8 cellular contexts compared by ENCODE assay signal in the genomic region with DNA sequence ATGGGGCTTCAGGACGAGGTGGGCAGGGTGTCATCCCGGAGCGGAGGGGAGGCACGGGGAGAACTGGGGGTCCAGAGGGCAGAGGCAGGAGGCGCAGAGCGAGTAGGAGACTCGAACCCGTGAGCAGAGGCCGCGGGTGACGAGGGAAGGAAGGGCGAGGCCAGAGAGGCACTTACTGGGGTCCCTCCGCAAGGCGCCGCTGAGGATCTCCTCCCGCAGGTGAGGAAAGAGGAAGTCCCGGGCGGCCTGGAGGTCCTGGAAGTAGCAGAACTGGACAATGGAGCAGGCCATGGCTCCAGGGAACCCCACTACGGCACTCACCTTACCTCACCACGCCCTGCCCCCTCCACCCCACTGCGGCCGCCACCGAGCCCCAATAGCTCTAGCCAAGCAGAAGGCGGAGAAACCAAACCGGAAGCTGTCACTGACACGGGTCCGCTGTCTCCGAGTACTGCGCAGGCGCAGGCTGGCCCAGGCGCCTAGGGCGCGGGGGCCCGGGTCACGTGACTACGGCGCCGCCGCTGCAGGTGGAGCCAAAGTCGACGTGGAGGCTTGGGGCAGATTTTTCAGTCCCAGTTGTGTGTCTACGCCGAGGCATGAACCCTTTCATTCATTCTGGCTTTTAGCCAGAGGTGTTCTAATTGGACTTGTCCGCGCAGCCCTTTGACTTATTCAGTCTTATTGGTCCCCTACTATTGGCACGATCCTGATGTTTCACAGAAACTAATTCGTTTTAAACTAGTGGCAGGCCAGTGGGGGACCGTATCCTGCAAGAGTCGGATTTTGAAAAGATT. TPM values are rescaled to one million over a fixed set of nuclear protein-coding genes. Genes with fewer than 3 reads are reported as not detected.
DNase-seq lines count a peak whose midpoint lies in the region; ATAC-seq, FAIRE-seq and TF ChIP-seq lines count a peak whose summit lies in the region.

A gene with protein sequence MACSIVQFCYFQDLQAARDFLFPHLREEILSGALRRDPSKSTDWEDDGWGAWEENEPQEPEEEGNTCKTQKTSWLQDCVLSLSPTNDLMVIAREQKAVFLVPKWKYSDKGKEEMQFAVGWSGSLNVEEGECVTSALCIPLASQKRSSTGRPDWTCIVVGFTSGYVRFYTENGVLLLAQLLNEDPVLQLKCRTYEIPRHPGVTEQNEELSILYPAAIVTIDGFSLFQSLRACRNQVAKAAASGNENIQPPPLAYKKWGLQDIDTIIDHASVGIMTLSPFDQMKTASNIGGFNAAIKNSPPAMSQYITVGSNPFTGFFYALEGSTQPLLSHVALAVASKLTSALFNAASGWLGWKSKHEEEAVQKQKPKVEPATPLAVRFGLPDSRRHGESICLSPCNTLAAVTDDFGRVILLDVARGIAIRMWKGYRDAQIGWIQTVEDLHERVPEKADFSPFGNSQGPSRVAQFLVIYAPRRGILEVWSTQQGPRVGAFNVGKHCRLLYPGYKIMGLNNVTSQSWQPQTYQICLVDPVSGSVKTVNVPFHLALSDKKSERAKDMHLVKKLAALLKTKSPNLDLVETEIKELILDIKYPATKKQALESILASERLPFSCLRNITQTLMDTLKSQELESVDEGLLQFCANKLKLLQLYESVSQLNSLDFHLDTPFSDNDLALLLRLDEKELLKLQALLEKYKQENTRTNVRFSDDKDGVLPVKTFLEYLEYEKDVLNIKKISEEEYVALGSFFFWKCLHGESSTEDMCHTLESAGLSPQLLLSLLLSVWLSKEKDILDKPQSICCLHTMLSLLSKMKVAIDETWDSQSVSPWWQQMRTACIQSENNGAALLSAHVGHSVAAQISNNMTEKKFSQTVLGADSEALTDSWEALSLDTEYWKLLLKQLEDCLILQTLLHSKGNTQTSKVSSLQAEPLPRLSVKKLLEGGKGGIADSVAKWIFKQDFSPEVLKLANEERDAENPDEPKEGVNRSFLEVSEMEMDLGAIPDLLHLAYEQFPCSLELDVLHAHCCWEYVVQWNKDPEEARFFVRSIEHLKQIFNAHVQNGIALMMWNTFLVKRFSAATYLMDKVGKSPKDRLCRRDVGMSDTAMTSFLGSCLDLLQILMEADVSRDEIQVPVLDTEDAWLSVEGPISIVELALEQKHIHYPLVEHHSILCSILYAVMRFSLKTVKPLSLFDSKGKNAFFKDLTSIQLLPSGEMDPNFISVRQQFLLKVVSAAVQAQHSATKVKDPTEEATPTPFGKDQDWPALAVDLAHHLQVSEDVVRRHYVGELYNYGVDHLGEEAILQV (N-terminal part only) (minus strand): TSS at position 407 of the 794 bp plus-strand sequence. CDS start 116 bp downstream, at position 291.

- no peaks in the 10 kb centered on the region for H3K9me2 ChIP-seq in MM.1S (replicated peaks; ENCODE audit: insufficient read depth, low read length)

- peak; percentile 97 for ATAC-seq in foreskin keratinocyte

- FAIRE-seq in G401.6 (lab: Jason Lieb, UNC), result peak; percentile 75

- H3K27ac ChIP-seq in MM.1S (ENCODE audit: low read length), result peak within 1 kb of the TSS; percentile 63
- peak within 1 kb of the TSS; percentile 91 for H3K27ac ChIP-seq in foreskin keratinocyte
- peak within 1 kb of the TSS; percentile 86 for H3K27ac ChIP-seq in subcutaneous abdominal adipose tissue (ENCODE audit: low read depth, low read length)

- H3K4me1 ChIP-seq in MM.1S (ENCODE audit: low read length), result peaks cover 12% of the 10 kb centered on the region
- peaks cover 13% of the 10 kb centered on the region for H3K4me1 ChIP-seq in foreskin keratinocyte
- H3K4me1 ChIP-seq in neuron (ENCODE audit: insufficient read depth, low read length), result peaks cover 20% of the 10 kb centered on the region
- H3K4me1 ChIP-seq in subcutaneous abdominal adipose tissue (ENCODE audit: control insufficient read depth in 5 of 5, insufficient read depth in 5 of 5, low read length in 5 of 5), result peaks cover 3 to 38% (median 33%) of the 10 kb centered on the region in 5 donors

- peak within 1 kb of the TSS; percentile 75 for H3K4me3 ChIP-seq in MM.1S (ENCODE audit: low read length)
- peak within 1 kb of the TSS; percentile 83 for H3K4me3 ChIP-seq in neuron (ENCODE audit: low read length)
- peak within 1 kb of the TSS; percentile 96 to 100 (median 99) for H3K4me3 ChIP-seq in subcutaneous abdominal adipose tissue (ENCODE audit: low read depth in 1 of 5, low read length in 5 of 5)

- H3F3A ChIP-seq in MM.1S (ENCODE audit: insufficient read depth, low read length), result peaks cover 10% of the 10 kb centered on the region

- peaks cover 49% of the 10 kb centered on the region for H3K79me2 ChIP-seq in MM.1S (ENCODE audit: low read length)

- no peaks in the 10 kb centered on the region for H3K9me3 ChIP-seq in MM.1S (replicated peaks; ENCODE audit: insufficient read depth, low read length)
- no peaks in the 10 kb centered on the region for H3K9me3 ChIP-seq in neuron (ENCODE audit: low read length)
- H3K9me3 ChIP-seq in subcutaneous abdominal adipose tissue (ENCODE audit: control insufficient read depth in 5 of 5, low read length in 5 of 5), result no peaks in the 10 kb centered on the region

- peak within 1 kb of the TSS; percentile 92 for H3K4me2 ChIP-seq in MM.1S (ENCODE audit: low read depth, low read length)

- H3K27me3 ChIP-seq in MM.1S (replicated peaks; ENCODE audit: insufficient read depth, low read length) (no peaks in the 10 kb centered on the region), foreskin keratinocyte (no peaks in the 10 kb centered on the region), neuron (ENCODE audit: insufficient read depth, low read length) (no peaks in the 10 kb centered on the region), subcutaneous abdominal adipose tissue (ENCODE audit: control insufficient read depth in 5 of 5, insufficient read depth in 4 of 5, low read length in 5 of 5) (no peaks in the 10 kb centered on the region)

- peak within 1 kb of the TSS; percentile 80 for H2AFZ ChIP-seq in MM.1S (ENCODE audit: low read length)
- H2AFZ ChIP-seq in neuron (ENCODE audit: low read depth, low read length), result peak within 1 kb of the TSS; percentile 98

- no peaks in the 10 kb centered on the region for H4K20me1 ChIP-seq in MM.1S (ENCODE audit: insufficient read depth, low read length)

- H3K36me3 ChIP-seq in MM.1S (replicated peaks; ENCODE audit: insufficient read depth, low read length) (0 out of 2 replicates have a peak, but pooled peaks cover 3% of the 10 kb centered on the region), neuron (ENCODE audit: insufficient read depth, low read length) (peaks cover 15% of the 10 kb centered on the region), subcutaneous abdominal adipose tissue (ENCODE audit: control insufficient read depth in 5 of 5, insufficient read depth in 5 of 5, low read length in 5 of 5) (peaks cover 1 to 9% (median 4%) of the 10 kb centered on the region in 5 donors)

- no peak for TF ChIP-seq CTCF in MM.1S (IDR thresholded peaks at IDR 0.05; ENCODE audit: low read length)
- no peak for TF ChIP-seq CTCF in foreskin keratinocyte (conservative IDR thresholded peaks at IDR 0.05)

- DNase-seq in HCEC 1CT, result peak; percentile 94
- peak; percentile 99 for DNase-seq in MM.1S
- peak; percentile 93 for DNase-seq in SHP77 treated with DMSO at 0.1 percent for 48 hours (lab: John Stamatoyannopoulos, UW)
- DNase-seq in activated effector memory CD4-positive, alpha-beta T cell treated with anti-CD3 and anti-CD28 coated beads, Interleukin-2, amount 50 U/mL, for 16 hours, result peak; percentile 99
- DNase-seq in foreskin keratinocyte, result peak; percentile 77 to 89

- H3K9ac ChIP-seq in MM.1S (ENCODE audit: low read length) (peak within 1 kb of the TSS; percentile 84), subcutaneous abdominal adipose tissue (ENCODE audit: low read length in 5 of 5) (peak within 1 kb of the TSS; percentile 92 to 99 (median 99))

RNA-seq across cellular contexts. Expression of the gene that starts here (rescaled TPM):
- total RNA-seq in foreskin keratinocyte, result 27.1 and 32.0 TPM in 2 replicates
- polyA plus RNA-seq in foreskin keratinocyte, result 6.3 and 7.5 TPM in 2 replicates

Comparison
In these comparisons a context has a peak if more than half of its experiments do, and no peak if none do; other contexts are left out.
1. Peak in every context shown above with its lines: DNase-seq, ATAC-seq, H3K4me3 ChIP-seq and H3K27ac ChIP-seq.